In the genomic region with DNA sequence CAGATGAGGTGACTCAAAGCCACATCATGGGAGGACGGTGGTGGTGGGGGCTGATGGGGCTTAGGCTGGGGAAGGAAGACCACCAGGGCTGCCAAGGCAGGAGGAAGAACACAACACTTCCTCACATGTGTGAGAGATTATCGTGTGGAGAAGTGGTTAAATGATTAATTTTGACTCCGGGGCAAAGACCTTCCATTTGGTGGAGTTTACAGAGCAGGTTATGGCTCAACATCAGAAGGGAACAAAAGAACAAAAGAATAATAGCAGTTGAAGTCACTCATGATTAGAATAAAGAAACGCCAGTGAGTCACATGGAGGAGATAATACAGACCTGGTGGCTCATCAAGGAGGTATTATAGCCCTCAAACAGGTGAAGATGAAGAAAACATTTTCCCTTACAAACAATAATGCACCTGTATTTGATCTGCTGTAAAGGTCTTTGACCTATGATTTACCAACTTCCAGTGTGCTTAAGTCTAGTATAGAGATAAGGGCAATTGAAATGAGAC, we compare ENCODE assay signal across 28 cellular contexts.
DNase-seq lines count a peak whose midpoint lies in the region; ATAC-seq, FAIRE-seq and TF ChIP-seq lines count a peak whose summit lies in the region.
"Had no signal": no experiment of that assay in that cellular context is flagged by ENCODE, and none has a peak within 500 bp of the region (broad histone marks: within the 10 kb centered on the region; RNA-seq: fewer than 3 reads in every experiment).

No MANE protein-coding gene starts in this region.

- no peak overlapping the region for H3K4ac ChIP-seq in trophoblast cell (ENCODE audit: low read depth, low read length)

- no peak overlapping the region for H3K23ac ChIP-seq in trophoblast cell (ENCODE audit: low read length)

- DNase-seq in DMS53 (lab: John Stamatoyannopoulos, UW): peak; percentile 62
- peak; percentile 85 for DNase-seq in NCI-H146 treated with DMSO at 0.1 percent for 48 hours (lab: John Stamatoyannopoulos, UW; ENCODE audit: unreplicated experiment)
- no peak for DNase-seq in epithelial cell of prostate (ENCODE audit: low read depth, low spot score)
- DNase-seq in trophoblast cell: peak; percentile 47 to 88
- no peak for DNase-seq in H54 (ENCODE audit: insufficient read length, low spot score)
- no peak for DNase-seq in NK-92 treated with Interleukin-12 subunit alpha and Interleukin-12 subunit beta, amount 100 ng/mL, for 24 hours (lab: John Stamatoyannopoulos, UW)
- no peak for DNase-seq in activated naive CD8-positive, alpha-beta T cell treated with anti-CD3 and anti-CD28 coated beads, Interleukin-2, amount 50 U/mL, for 24 hours
- DNase-seq: activated CD8-positive, alpha-beta T cell treated with anti-CD3 and anti-CD28 coated beads for 36 hours; activated naive CD4-positive, alpha-beta T cell; activated T-cell treated with anti-CD3 and anti-CD28 coated beads, Interleukin-2, amount 50 U/mL, for 1 hour; amygdala; caudate nucleus; DMS153; erythroblast; hypothalamus; NCI-H1436; NCI-H774; sigmoid colon; T-helper 9 cell had no signal

- no peak overlapping the region for H3K9ac ChIP-seq in trophoblast cell (ENCODE audit: low read length)
- H3K9ac ChIP-seq: parathyroid adenoma had no signal

- no peak for FAIRE-seq in H54 (lab: Jason Lieb, UNC)
- FAIRE-seq: frontal cortex, islet of Langerhans had no signal

- H2BK12ac ChIP-seq in trophoblast cell (ENCODE audit: low read length): no peak overlapping the region

- no peak overlapping the region for H2BK120ac ChIP-seq in trophoblast cell (ENCODE audit: insufficient read depth, low read length, poor library complexity)

- H3K18ac ChIP-seq in trophoblast cell (ENCODE audit: low read length): no peak overlapping the region

- H3K9me3 ChIP-seq in trophoblast cell (ENCODE audit: insufficient read depth, low read depth, low read length): peaks cover 2% of the 10 kb centered on the region
- H3K9me3 ChIP-seq: sigmoid colon, suprapubic skin had no signal

- H2BK5ac ChIP-seq in trophoblast cell (ENCODE audit: low read depth, low read length, poor library complexity): no peak overlapping the region

- H4K91ac ChIP-seq in trophoblast cell (ENCODE audit: low read depth, low read length): no peak overlapping the region

- H3K79me1 ChIP-seq in trophoblast cell (ENCODE audit: low read length): peaks cover 3% of the 10 kb centered on the region

- peak overlapping the region; percentile 40 for H3K27ac ChIP-seq in epithelial cell of prostate
- H3K27ac ChIP-seq in trophoblast cell (ENCODE audit: low read depth, low read length): no peak overlapping the region
- H3K27ac ChIP-seq: parathyroid adenoma, sigmoid colon, suprapubic skin had no signal

- H4K8ac ChIP-seq in trophoblast cell (ENCODE audit: low read depth, low read length): no peak overlapping the region

- no peak overlapping the region for H4K12ac ChIP-seq in trophoblast cell (ENCODE audit: low read depth, low read length)

- H3K27ac Mint-ChIP-seq in activated naive CD8-positive, alpha-beta T cell treated with anti-CD3 and anti-CD28 coated beads, Interleukin-2, amount 50 U/mL, for 24 hours: no peak overlapping the region
- H3K27ac Mint-ChIP-seq: activated CD8-positive, alpha-beta T cell treated with anti-CD3 and anti-CD28 coated beads for 36 hours; natural killer cell treated with Interleukin-12 subunit alpha and Interleukin-12 subunit beta and Interleukin-15 and Interleukin-18, amount 100 ng/mL, for 72 hours; stimulated activated effector memory CD8-positive, alpha-beta T cell treated with anti-CD3 and anti-CD28 coated beads, Interleukin-12 subunit alpha, Interleukin-12 subunit beta, amount 100 ng/mL, for 72 hours had no signal

- H3K4me1 Mint-ChIP-seq in activated naive CD8-positive, alpha-beta T cell treated with anti-CD3 and anti-CD28 coated beads, Interleukin-2, amount 50 U/mL, for 24 hours: no peaks in the 10 kb centered on the region
- H3K4me1 Mint-ChIP-seq: stimulated activated effector memory CD8-positive, alpha-beta T cell treated with anti-CD3 and anti-CD28 coated beads, Interleukin-12 subunit alpha, Interleukin-12 subunit beta, amount 100 ng/mL, for 72 hours had no signal

- no peaks in the 10 kb centered on the region for H3K36me3 ChIP-seq in trophoblast cell (ENCODE audit: control insufficient read depth in 1 of 2, insufficient read depth in 2 of 2, low read length in 2 of 2)
- H3K36me3 ChIP-seq: sigmoid colon, suprapubic skin had no signal

- WGBS in trophoblast cell (ENCODE audit: extremely low coverage, insufficient coverage, insufficient read length): no CpG with 5 or more reads among the region's 4 CpGs

- H3K9me3 Mint-ChIP-seq in activated naive CD8-positive, alpha-beta T cell treated with anti-CD3 and anti-CD28 coated beads, Interleukin-2, amount 50 U/mL, for 24 hours: no peaks in the 10 kb centered on the region
- H3K9me3 Mint-ChIP-seq: activated CD8-positive, alpha-beta T cell treated with anti-CD3 and anti-CD28 coated beads for 36 hours; natural killer cell treated with Interleukin-12 subunit alpha and Interleukin-12 subunit beta and Interleukin-15 and Interleukin-18, amount 100 ng/mL, for 72 hours; stimulated activated effector memory CD8-positive, alpha-beta T cell treated with anti-CD3 and anti-CD28 coated beads, Interleukin-12 subunit alpha, Interleukin-12 subunit beta, amount 100 ng/mL, for 72 hours had no signal

- H2AFZ ChIP-seq in trophoblast cell (ENCODE audit: insufficient read depth, low read length, poor library complexity): no peak overlapping the region
- H2AFZ ChIP-seq: parathyroid adenoma had no signal

- H3K4me3 Mint-ChIP-seq in activated naive CD8-positive, alpha-beta T cell treated with anti-CD3 and anti-CD28 coated beads, Interleukin-2, amount 50 U/mL, for 24 hours: no peak overlapping the region
- H3K4me3 Mint-ChIP-seq: activated CD8-positive, alpha-beta T cell treated with anti-CD3 and anti-CD28 coated beads for 36 hours; mesothelial cell of epicardium; natural killer cell treated with Interleukin-12 subunit alpha and Interleukin-12 subunit beta and Interleukin-15 and Interleukin-18, amount 100 ng/mL, for 72 hours; stimulated activated effector memory CD8-positive, alpha-beta T cell treated with anti-CD3 and anti-CD28 coated beads, Interleukin-12 subunit alpha, Interleukin-12 subunit beta, amount 100 ng/mL, for 72 hours had no signal

- H3K79me2 ChIP-seq in trophoblast cell (ENCODE audit: control insufficient read depth, insufficient read depth, low read length, poor library complexity): no peaks in the 10 kb centered on the region
- H3K79me2 ChIP-seq: parathyroid adenoma had no signal

- no peak overlapping the region for H3K4me3 ChIP-seq in trophoblast cell (ENCODE audit: low read depth, low read length)
- H3K4me3 ChIP-seq: sigmoid colon, suprapubic skin had no signal

- no peak overlapping the region for H3K14ac ChIP-seq in trophoblast cell (ENCODE audit: low read length)

- no peak overlapping the region for H3K4me2 ChIP-seq in trophoblast cell (ENCODE audit: low read length)

- no peak for TF ChIP-seq POLR2A in H54 (IDR thresholded peaks at IDR 0.05; ENCODE audit: low read depth, low read length)

- H3K36me3 Mint-ChIP-seq in activated naive CD8-positive, alpha-beta T cell treated with anti-CD3 and anti-CD28 coated beads, Interleukin-2, amount 50 U/mL, for 24 hours (ENCODE audit: low read depth): no peaks in the 10 kb centered on the region
- H3K36me3 Mint-ChIP-seq: natural killer cell treated with Interleukin-12 subunit alpha and Interleukin-12 subunit beta and Interleukin-15 and Interleukin-18, amount 100 ng/mL, for 72 hours; stimulated activated effector memory CD8-positive, alpha-beta T cell treated with anti-CD3 and anti-CD28 coated beads, Interleukin-12 subunit alpha, Interleukin-12 subunit beta, amount 100 ng/mL, for 72 hours had no signal

- H3K27me3 ChIP-seq in trophoblast cell (ENCODE audit: insufficient read depth, low read length): no peaks in the 10 kb centered on the region
- H3K27me3 ChIP-seq: sigmoid colon, suprapubic skin had no signal

- H3K4me1 ChIP-seq in trophoblast cell (ENCODE audit: control insufficient read depth in 1 of 2, insufficient read depth in 2 of 2, low read length in 2 of 2): no peaks in the 10 kb centered on the region
- H3K4me1 ChIP-seq: parathyroid adenoma, suprapubic skin had no signal

- no peak for ATAC-seq in HG03521 (IDR thresholded peaks at IDR 0.05; ENCODE audit: unreplicated experiment)
- ATAC-seq in activated naive CD8-positive, alpha-beta T cell treated with anti-CD3 and anti-CD28 coated beads, Interleukin-2, amount 50 U/mL, for 24 hours: no peak
- ATAC-seq: activated CD4-positive, CD25-positive, alpha-beta regulatory T cell treated with anti-CD3 and anti-CD28 coated beads, Interleukin-2, amount 50 U/mL, for 24 hours; activated CD8-positive, alpha-beta T cell treated with anti-CD3 and anti-CD28 coated beads for 36 hours; natural killer cell treated with Interleukin-12 subunit alpha and Interleukin-12 subunit beta and Interleukin-15 and Interleukin-18, amount 100 ng/mL, for 72 hours; stimulated activated effector memory CD8-positive, alpha-beta T cell treated with anti-CD3 and anti-CD28 coated beads, Interleukin-12 subunit alpha, Interleukin-12 subunit beta, amount 100 ng/mL, for 72 hours had no signal

- H3K27me3 Mint-ChIP-seq in activated naive CD8-positive, alpha-beta T cell treated with anti-CD3 and anti-CD28 coated beads, Interleukin-2, amount 50 U/mL, for 24 hours: peaks cover 4% of the 10 kb centered on the region

- H2AK5ac ChIP-seq in trophoblast cell (ENCODE audit: low read length): no peak overlapping the region

Comparison
In these comparisons a context has a peak if more than half of its experiments do, and no peak if none do; other contexts are left out.
1. DNase-seq: peak in DMS53 (single experiment), NCI-H146 treated with DMSO at 0.1 percent for 48 hours (single experiment) and trophoblast cell (2 of 2); none in epithelial cell of prostate (single experiment), H54 (single experiment), NK-92 treated with Interleukin-12 subunit alpha and Interleukin-12 subunit beta, amount 100 ng/mL, for 24 hours (single experiment) and activated naive CD8-positive, alpha-beta T cell treated with anti-CD3 and anti-CD28 coated beads, Interleukin-2, amount 50 U/mL, for 24 hours (single experiment).